In the genomic region with DNA sequence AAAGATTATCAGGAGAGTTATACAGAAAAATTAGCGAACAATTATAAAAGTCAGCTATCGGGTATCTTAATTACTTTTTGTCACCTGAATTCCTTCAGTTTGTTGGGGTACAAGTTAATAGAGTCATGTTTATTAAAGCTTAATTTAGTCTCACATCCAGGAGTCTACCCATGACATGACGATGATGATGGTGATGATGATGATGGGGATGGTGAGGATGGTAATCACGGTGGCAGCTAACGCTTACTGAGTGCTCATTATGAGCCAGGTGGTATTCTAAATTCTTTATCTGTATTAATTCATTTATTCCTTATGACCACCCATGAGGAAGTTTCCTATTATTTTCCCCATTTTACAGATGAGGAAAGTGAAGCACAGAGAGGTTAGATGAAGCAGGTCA, we compare ENCODE assay signal across 27 cellular contexts.
"Had no signal": no experiment of that assay in that cellular context is flagged by ENCODE, and none has a peak within 500 bp of the region (broad histone marks: within the 10 kb centered on the region; RNA-seq: fewer than 3 reads in every experiment).

No MANE protein-coding gene starts in this region.

- H3K27me3 ChIP-seq: stomach, suprapubic skin, testis, thyroid gland, tibial artery, tibial nerve, transverse colon, upper lobe of left lung, upper lobe of right lung, uterus, vagina had no signal

- FAIRE-seq: urothelium cell line had no signal

- H3K36me3 ChIP-seq: stomach, suprapubic skin, thoracic aorta, thyroid gland, tibial artery, tibial nerve, transverse colon, upper lobe of left lung, upper lobe of right lung, uterus, vagina had no signal

- ATAC-seq: stimulated activated effector memory CD8-positive, alpha-beta T cell treated with anti-CD3 and anti-CD28 coated beads, Interleukin-12 subunit alpha, Interleukin-12 subunit beta, amount 100 ng/mL, for 72 hours; stimulated activated memory B cell treated with anti-CD40 and anti-IgM and Interleukin-4, amounts not matched to agents 10 μg/mL and 1 μg/mL and 100 μg/mL, for 72 hours; stimulated activated naive B cell treated with anti-CD40 and anti-IgM and Interleukin-4, amounts not matched to agents 10 μg/mL and 1 μg/mL and 100 μg/mL, for 72 hours; stimulated activated naive CD8-positive, alpha-beta T cell treated with anti-CD3 and anti-CD28 coated beads, Interleukin-15, amount 100 ng/mL, for 72 hours; stimulated activated naive CD8-positive, alpha-beta T cell treated with anti-CD3 and anti-CD28 coated beads, Interleukin-15, Interleukin-2, amounts not matched to agents 100 U/mL and 50 U/mL, for 24 hours; upper lobe of right lung had no signal

- H3K4me1 ChIP-seq: testis, tibial artery, upper lobe of left lung, upper lobe of right lung, uterus, vagina had no signal

- H3K4me3 ChIP-seq: stomach, suprapubic skin, testis, thoracic aorta, thyroid gland, tibial artery, tibial nerve, transverse colon, upper lobe of left lung, upper lobe of right lung, uterus, vagina had no signal

- H3K9me3 ChIP-seq: stomach, suprapubic skin, testis, thoracic aorta, thyroid gland, tibial artery, tibial nerve, transverse colon, upper lobe of left lung, upper lobe of right lung, uterus, vagina had no signal

- H3K27ac ChIP-seq: stomach, suprapubic skin, testis, thoracic aorta, thyroid gland, tibial artery, tibial nerve, transverse colon, upper lobe of left lung, upper lobe of right lung, uterus, vagina had no signal

- DNase-seq: stimulated activated CD4-positive, alpha-beta T cell treated with anti-CD3 and anti-CD28 coated beads, Interleukin-2, amount 100 ng/mL, for 48 hours; stimulated activated CD4-positive, alpha-beta T cell treated with anti-CD3 and anti-CD28 coated beads, Interleukin-4, amount 100 ng/mL, for 1 hour; stimulated activated CD4-positive, alpha-beta T cell treated with anti-CD3 and anti-CD28 coated beads, Interleukin-4, amount 100 ng/mL, for 24 hours; stimulated activated CD4-positive, alpha-beta T cell treated with anti-CD3 and anti-CD28 coated beads, Interleukin-4, amount 100 ng/mL, for 4 hours; stimulated activated CD8-positive, alpha-beta memory T cell treated with anti-CD3 and anti-CD28 coated beads, Interleukin-4, amount 100 ng/mL, for 48 hours; stimulated activated naive B cell treated with anti-CD40 and anti-IgM and Interleukin-4, amounts not matched to agents 10 μg/mL and 1 μg/mL and 100 μg/mL, for 72 hours; stimulated activated naive CD4-positive, alpha-beta T cell; stimulated activated naive CD4-positive, alpha-beta T cell treated with Interleukin-2 at 50 U/mL for 16 hours; stimulated activated naive CD8-positive, alpha-beta T cell treated with anti-CD3 and anti-CD28 coated beads, Interleukin-15, amount 100 ng/mL, for 72 hours; stimulated activated naive CD8-positive, alpha-beta T cell treated with anti-CD3 and anti-CD28 coated beads, Interleukin-15, Interleukin-2, amounts not matched to agents 100 U/mL and 50 U/mL, for 24 hours; stomach; substantia nigra; testis; thyroid gland; tibial artery; transverse colon; trophoblast cell; upper lobe of left lung; upper lobe of right lung; uterus had no signal
